In the genomic region with DNA sequence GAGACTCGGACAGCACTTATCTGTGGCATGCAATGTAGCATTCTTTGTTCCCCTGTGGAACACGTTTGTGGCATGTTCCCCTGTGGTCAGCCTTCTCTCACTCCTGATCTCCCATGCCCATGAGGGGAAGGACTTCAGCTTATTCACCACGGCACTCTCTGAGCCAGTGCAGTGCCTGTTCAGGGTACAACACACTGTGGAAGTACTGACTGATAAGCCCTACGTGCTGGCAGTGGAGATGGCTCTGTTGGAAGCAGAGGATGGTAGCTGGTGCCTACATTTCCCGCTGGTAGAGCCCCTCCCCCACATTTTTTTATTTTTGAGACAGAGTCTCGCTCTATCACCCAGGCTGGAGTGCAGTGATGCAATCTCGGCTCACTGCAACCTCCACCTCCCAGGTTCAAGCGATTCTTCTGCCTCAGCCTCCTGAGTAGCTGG, we compare ENCODE assay signal across 12 cellular contexts. TPM values are rescaled to one million over a fixed set of nuclear protein-coding genes. Genes with fewer than 3 reads are reported as not detected.
DNase-seq lines count a peak whose midpoint lies in the region; ATAC-seq and TF ChIP-seq lines count a peak whose summit lies in the region.
"Had no signal": no experiment of that assay in that cellular context is flagged by ENCODE, and none has a peak within 500 bp of the region (broad histone marks: within the 10 kb centered on the region; RNA-seq: fewer than 3 reads in every experiment).

No MANE protein-coding gene starts in this region.

- H3K4me3 ChIP-seq in BLaER1 treated with 17β-estradiol and CSF1 and Interleukin-3, amounts not matched to agents 10 nM and 100 nM: peak overlapping the region in 1 of 10 experiments; percentile 11; a peak in 2 of 20 replicates
- peak overlapping the region; percentile 6 for H3K4me3 ChIP-seq in OCI-LY1 (ENCODE audit: low read depth, low read length, poor library complexity, severe bottlenecking)

- no peak overlapping the region for H2AFZ ChIP-seq in OCI-LY1 (ENCODE audit: low read length)

- H3K4me1 ChIP-seq in BLaER1 treated with 17β-estradiol and CSF1 and Interleukin-3, amounts not matched to agents 10 nM and 100 nM: peaks cover 54 to 78% (median 62%) of the 10 kb centered on the region in 10 experiments
- peaks cover 31% of the 10 kb centered on the region for H3K4me1 ChIP-seq in OCI-LY1 (ENCODE audit: insufficient read depth, low read length, severe bottlenecking)

- H3K27ac ChIP-seq in BLaER1 treated with 17β-estradiol and CSF1 and Interleukin-3, amounts not matched to agents 10 nM and 100 nM: peak overlapping the region; percentile 31 to 82 (median 72); a peak in 21 of 22 replicates
- no peak overlapping the region for H3K27ac ChIP-seq in OCI-LY1 (ENCODE audit: low read depth, low read length, poor library complexity, severe bottlenecking)
- H3K27ac ChIP-seq: epithelial cell of prostate had no signal

- no peaks in the 10 kb centered on the region for H3K79me2 ChIP-seq in OCI-LY1 (ENCODE audit: insufficient read depth, low read length)

- DNase-seq in RKO (ENCODE audit: low spot score) (no peak), NCI-H748 treated with DMSO at 0.1 percent for 48 hours (lab: John Stamatoyannopoulos, UW) (no peak), A172 (ENCODE audit: low spot score) (no peak)
- DNase-seq: activated CD4-positive, CD25-positive, alpha-beta regulatory T cell treated with anti-CD3 and anti-CD28 coated beads, Interleukin-2, amount 50 U/mL, for 72 hours; mesenchymal stem cell; NCI-H524 treated with DMSO at 0.1 percent for 48 hours had no signal

- peak overlapping the region in 10 of 11 experiments; percentile 20 to 66 (median 43); a peak in 11 of 22 replicates for H3K9ac ChIP-seq in BLaER1 treated with 17β-estradiol and CSF1 and Interleukin-3, amounts not matched to agents 10 nM and 100 nM
- H3K9ac ChIP-seq in OCI-LY1 (ENCODE audit: low read length): no peak overlapping the region

- H3K9me3 ChIP-seq in BLaER1 treated with 17β-estradiol and CSF1 and Interleukin-3, amounts not matched to agents 10 nM and 100 nM (replicated peaks in 1 of 11): peaks cover 0 to 20% (median 10%) of the 10 kb centered on the region in 11 experiments; a peak in 8 of 22 replicates
- H3K9me3 ChIP-seq in OCI-LY1 (ENCODE audit: low read length): no peaks in the 10 kb centered on the region

- H3F3A ChIP-seq in OCI-LY1 (ENCODE audit: insufficient read depth, low read length): no peaks in the 10 kb centered on the region

- no peak for TF ChIP-seq CTCF in OCI-LY1 (IDR thresholded peaks at IDR 0.05; ENCODE audit: low read length)

- H3K36me3 ChIP-seq in BLaER1 treated with 17β-estradiol and CSF1 and Interleukin-3, amounts not matched to agents 10 nM and 100 nM: 0 out of 22 replicates have a peak, but pooled peaks cover 0 to 4% (median 0%) of the 10 kb centered on the region in 11 experiments
- H3K36me3 ChIP-seq in OCI-LY1 (ENCODE audit: insufficient read depth, low read length): no peaks in the 10 kb centered on the region

- H3K4me2 ChIP-seq in BLaER1 treated with 17β-estradiol and CSF1 and Interleukin-3, amounts not matched to agents 10 nM and 100 nM: peak overlapping the region; percentile 73 to 90 (median 80)
- peak overlapping the region; percentile 3; the same call in 1 of the 2 replicates for H3K4me2 ChIP-seq in OCI-LY1 (ENCODE audit: low read length)

- H3K27me3 ChIP-seq in BLaER1 treated with 17β-estradiol and CSF1 and Interleukin-3, amounts not matched to agents 10 nM and 100 nM: peaks cover 0 to 34% (median 0%) of the 10 kb centered on the region in 11 experiments; a peak in 7 of 22 replicates
- H3K27me3 ChIP-seq in OCI-LY1 (ENCODE audit: insufficient read depth, low read length): peaks cover 7% of the 10 kb centered on the region; the same call in 1 of the 2 replicates

- ATAC-seq in GM19452 (IDR thresholded peaks at IDR 0.05; ENCODE audit: unreplicated experiment): peak; percentile 24
- peak; percentile 27 for ATAC-seq in HG02938 (IDR thresholded peaks at IDR 0.05; ENCODE audit: unreplicated experiment)
- no peak for ATAC-seq in GM21717 (IDR thresholded peaks at IDR 0.05; ENCODE audit: unreplicated experiment)

- H4K20me1 ChIP-seq in BLaER1 treated with 17β-estradiol and CSF1 and Interleukin-3, amounts not matched to agents 10 nM and 100 nM: peaks cover 0 to 25% (median 0%) of the 10 kb centered on the region in 11 experiments; a peak in 2 of 22 replicates
- H4K20me1 ChIP-seq in OCI-LY1 (ENCODE audit: insufficient read depth, low read length): no peaks in the 10 kb centered on the region

- no peaks in the 10 kb centered on the region; the same call in 1 of the 2 replicates for H3K9me2 ChIP-seq in OCI-LY1 (ENCODE audit: low read depth, low read length)

RNA-seq across cellular contexts. Expression of a gene that starts 43.5 kb away (rescaled TPM):
- 36.0 and 41.2 TPM in 2 replicates for total RNA-seq in A172 (2014; rRNA removed; shearing (Covaris generic))
